In genomic region chr11:70580036-70580805, GRCh38 we compare ENCODE assay signal across 1 cellular context.
TF ChIP-seq lines count a peak whose summit lies in the region.

No MANE protein-coding gene starts in this region.

TF ChIP-seq in HepG2, 621 proteins besides CTCF, POLR2A, EP300 and RAD21:
- TF ChIP-seq, protein P1, sequence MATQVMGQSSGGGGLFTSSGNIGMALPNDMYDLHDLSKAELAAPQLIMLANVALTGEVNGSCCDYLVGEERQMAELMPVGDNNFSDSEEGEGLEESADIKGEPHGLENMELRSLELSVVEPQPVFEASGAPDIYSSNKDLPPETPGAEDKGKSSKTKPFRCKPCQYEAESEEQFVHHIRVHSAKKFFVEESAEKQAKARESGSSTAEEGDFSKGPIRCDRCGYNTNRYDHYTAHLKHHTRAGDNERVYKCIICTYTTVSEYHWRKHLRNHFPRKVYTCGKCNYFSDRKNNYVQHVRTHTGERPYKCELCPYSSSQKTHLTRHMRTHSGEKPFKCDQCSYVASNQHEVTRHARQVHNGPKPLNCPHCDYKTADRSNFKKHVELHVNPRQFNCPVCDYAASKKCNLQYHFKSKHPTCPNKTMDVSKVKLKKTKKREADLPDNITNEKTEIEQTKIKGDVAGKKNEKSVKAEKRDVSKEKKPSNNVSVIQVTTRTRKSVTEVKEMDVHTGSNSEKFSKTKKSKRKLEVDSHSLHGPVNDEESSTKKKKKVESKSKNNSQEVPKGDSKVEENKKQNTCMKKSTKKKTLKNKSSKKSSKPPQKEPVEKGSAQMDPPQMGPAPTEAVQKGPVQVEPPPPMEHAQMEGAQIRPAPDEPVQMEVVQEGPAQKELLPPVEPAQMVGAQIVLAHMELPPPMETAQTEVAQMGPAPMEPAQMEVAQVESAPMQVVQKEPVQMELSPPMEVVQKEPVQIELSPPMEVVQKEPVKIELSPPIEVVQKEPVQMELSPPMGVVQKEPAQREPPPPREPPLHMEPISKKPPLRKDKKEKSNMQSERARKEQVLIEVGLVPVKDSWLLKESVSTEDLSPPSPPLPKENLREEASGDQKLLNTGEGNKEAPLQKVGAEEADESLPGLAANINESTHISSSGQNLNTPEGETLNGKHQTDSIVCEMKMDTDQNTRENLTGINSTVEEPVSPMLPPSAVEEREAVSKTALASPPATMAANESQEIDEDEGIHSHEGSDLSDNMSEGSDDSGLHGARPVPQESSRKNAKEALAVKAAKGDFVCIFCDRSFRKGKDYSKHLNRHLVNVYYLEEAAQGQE (IDR thresholded peaks at IDR 0.05; ENCODE audit: borderline replicate concordance in 1 of 2, low read depth in 1 of 2, low read length in 2 of 2), result peak; percentile 59 to 88
- TF ChIP-seq ZNF337 (CRISPR knock-in tag; IDR thresholded peaks at IDR 0.05; ENCODE audit: borderline replicate concordance, low read depth) (no peak), KDM5B (CRISPR knock-in tag; IDR thresholded peaks at IDR 0.05; ENCODE audit: borderline replicate concordance) (no peak), PRDM10 (CRISPR knock-in tag; IDR thresholded peaks at IDR 0.05; ENCODE audit: low read depth) (no peak), MIER2 (CRISPR knock-in tag; IDR thresholded peaks at IDR 0.05) (0 out of 2 replicates have a peak, but pooled peaks have one; percentile 51), RBM22 (optimal IDR thresholded peaks at IDR 0.05; ENCODE audit: low read length) (peak; percentile 8)
- TF ChIP-seq, protein P2, sequence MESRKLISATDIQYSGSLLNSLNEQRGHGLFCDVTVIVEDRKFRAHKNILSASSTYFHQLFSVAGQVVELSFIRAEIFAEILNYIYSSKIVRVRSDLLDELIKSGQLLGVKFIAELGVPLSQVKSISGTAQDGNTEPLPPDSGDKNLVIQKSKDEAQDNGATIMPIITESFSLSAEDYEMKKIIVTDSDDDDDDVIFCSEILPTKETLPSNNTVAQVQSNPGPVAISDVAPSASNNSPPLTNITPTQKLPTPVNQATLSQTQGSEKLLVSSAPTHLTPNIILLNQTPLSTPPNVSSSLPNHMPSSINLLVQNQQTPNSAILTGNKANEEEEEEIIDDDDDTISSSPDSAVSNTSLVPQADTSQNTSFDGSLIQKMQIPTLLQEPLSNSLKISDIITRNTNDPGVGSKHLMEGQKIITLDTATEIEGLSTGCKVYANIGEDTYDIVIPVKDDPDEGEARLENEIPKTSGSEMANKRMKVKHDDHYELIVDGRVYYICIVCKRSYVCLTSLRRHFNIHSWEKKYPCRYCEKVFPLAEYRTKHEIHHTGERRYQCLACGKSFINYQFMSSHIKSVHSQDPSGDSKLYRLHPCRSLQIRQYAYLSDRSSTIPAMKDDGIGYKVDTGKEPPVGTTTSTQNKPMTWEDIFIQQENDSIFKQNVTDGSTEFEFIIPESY (CRISPR knock-in tag; IDR thresholded peaks at IDR 0.05), result peak; percentile 29; the same call in 1 of the 2 replicates
- TF ChIP-seq, protein P3, sequence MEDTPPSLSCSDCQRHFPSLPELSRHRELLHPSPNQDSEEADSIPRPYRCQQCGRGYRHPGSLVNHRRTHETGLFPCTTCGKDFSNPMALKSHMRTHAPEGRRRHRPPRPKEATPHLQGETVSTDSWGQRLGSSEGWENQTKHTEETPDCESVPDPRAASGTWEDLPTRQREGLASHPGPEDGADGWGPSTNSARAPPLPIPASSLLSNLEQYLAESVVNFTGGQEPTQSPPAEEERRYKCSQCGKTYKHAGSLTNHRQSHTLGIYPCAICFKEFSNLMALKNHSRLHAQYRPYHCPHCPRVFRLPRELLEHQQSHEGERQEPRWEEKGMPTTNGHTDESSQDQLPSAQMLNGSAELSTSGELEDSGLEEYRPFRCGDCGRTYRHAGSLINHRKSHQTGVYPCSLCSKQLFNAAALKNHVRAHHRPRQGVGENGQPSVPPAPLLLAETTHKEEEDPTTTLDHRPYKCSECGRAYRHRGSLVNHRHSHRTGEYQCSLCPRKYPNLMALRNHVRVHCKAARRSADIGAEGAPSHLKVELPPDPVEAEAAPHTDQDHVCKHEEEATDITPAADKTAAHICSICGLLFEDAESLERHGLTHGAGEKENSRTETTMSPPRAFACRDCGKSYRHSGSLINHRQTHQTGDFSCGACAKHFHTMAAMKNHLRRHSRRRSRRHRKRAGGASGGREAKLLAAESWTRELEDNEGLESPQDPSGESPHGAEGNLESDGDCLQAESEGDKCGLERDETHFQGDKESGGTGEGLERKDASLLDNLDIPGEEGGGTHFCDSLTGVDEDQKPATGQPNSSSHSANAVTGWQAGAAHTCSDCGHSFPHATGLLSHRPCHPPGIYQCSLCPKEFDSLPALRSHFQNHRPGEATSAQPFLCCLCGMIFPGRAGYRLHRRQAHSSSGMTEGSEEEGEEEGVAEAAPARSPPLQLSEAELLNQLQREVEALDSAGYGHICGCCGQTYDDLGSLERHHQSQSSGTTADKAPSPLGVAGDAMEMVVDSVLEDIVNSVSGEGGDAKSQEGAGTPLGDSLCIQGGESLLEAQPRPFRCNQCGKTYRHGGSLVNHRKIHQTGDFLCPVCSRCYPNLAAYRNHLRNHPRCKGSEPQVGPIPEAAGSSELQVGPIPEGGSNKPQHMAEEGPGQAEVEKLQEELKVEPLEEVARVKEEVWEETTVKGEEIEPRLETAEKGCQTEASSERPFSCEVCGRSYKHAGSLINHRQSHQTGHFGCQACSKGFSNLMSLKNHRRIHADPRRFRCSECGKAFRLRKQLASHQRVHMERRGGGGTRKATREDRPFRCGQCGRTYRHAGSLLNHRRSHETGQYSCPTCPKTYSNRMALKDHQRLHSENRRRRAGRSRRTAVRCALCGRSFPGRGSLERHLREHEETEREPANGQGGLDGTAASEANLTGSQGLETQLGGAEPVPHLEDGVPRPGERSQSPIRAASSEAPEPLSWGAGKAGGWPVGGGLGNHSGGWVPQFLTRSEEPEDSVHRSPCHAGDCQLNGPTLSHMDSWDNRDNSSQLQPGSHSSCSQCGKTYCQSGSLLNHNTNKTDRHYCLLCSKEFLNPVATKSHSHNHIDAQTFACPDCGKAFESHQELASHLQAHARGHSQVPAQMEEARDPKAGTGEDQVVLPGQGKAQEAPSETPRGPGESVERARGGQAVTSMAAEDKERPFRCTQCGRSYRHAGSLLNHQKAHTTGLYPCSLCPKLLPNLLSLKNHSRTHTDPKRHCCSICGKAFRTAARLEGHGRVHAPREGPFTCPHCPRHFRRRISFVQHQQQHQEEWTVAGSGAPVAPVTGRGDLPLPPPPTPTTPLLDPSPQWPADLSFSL (CRISPR knock-in tag; IDR thresholded peaks at IDR 0.05), result no peak
